1 cellular context compared by ENCODE assay signal in genomic region chr19:35828694-35829301, GRCh38.
A peak's percentile ranks its signal among the peaks of the same experiment; 100 is the strongest.
TF ChIP-seq lines count a peak whose summit lies in the region.

No MANE protein-coding gene starts in this region.

TF ChIP-seq in HepG2, 621 proteins besides CTCF, POLR2A, EP300 and RAD21 (continued from another document and continues in another):
- TF ChIP-seq CSRNP2 (CRISPR knock-in tag; conservative IDR thresholded peaks at IDR 0.05; ENCODE audit: low read depth) (0 out of 2 replicates have a peak, but pooled peaks have one; percentile 54), SIX1 (CRISPR knock-in tag; IDR thresholded peaks at IDR 0.05; ENCODE audit: borderline replicate concordance) (0 out of 2 replicates have a peak, but pooled peaks have one; percentile 47), E2F1 (CRISPR knock-in tag; IDR thresholded peaks at IDR 0.05) (no peak), ZNF674 (CRISPR knock-in tag; IDR thresholded peaks at IDR 0.05; ENCODE audit: low read depth) (no peak), ZNF256 (CRISPR knock-in tag; conservative IDR thresholded peaks at IDR 0.05) (peak; percentile 95; the same call in 1 of the 2 replicates), MTF1 (CRISPR knock-in tag; IDR thresholded peaks at IDR 0.05) (peak; percentile 85; the same call in 1 of the 2 replicates), ZNF143 (CRISPR knock-in tag; IDR thresholded peaks at IDR 0.05) (no peak), TOPORS (CRISPR knock-in tag; IDR thresholded peaks at IDR 0.05) (0 out of 2 replicates have a peak, but pooled peaks have one; percentile 58), ZNF616 (CRISPR knock-in tag; IDR thresholded peaks at IDR 0.05; ENCODE audit: low read depth) (peak; percentile 93; the same call in 1 of the 2 replicates), YEATS4 (CRISPR knock-in tag; IDR thresholded peaks at IDR 0.05; ENCODE audit: borderline replicate concordance) (0 out of 2 replicates have a peak, but pooled peaks have one; percentile 36), ZNF589 (CRISPR knock-in tag; conservative IDR thresholded peaks at IDR 0.05) (peak; percentile 96), ZNF264 (CRISPR knock-in tag; IDR thresholded peaks at IDR 0.05) (peak; percentile 85), HOXD1 (CRISPR knock-in tag; IDR thresholded peaks at IDR 0.05) (peak; percentile 76), ZNF652 (CRISPR knock-in tag; IDR thresholded peaks at IDR 0.05; ENCODE audit: borderline replicate concordance, low read depth) (peak; percentile 69), PAXIP1 (CRISPR knock-in tag; conservative IDR thresholded peaks at IDR 0.05) (0 out of 2 replicates have a peak, but pooled peaks have one; percentile 24), ZNF276 (CRISPR knock-in tag; IDR thresholded peaks at IDR 0.05; ENCODE audit: low read depth) (no peak), FOXP1 (IDR thresholded peaks at IDR 0.05) (no peak), FOXP1 (CRISPR knock-in tag; IDR thresholded peaks at IDR 0.05) (peak; percentile 38; the same call in 1 of the 2 replicates), ZNF354B (CRISPR knock-in tag; IDR thresholded peaks at IDR 0.05) (no peak), GRHL1 (CRISPR knock-in tag; conservative IDR thresholded peaks at IDR 0.05) (no peak; the same call in 1 of the 2 replicates), NPAS2 (CRISPR knock-in tag; IDR thresholded peaks at IDR 0.05; ENCODE audit: borderline replicate concordance) (no peak), ZNF225 (CRISPR knock-in tag; IDR thresholded peaks at IDR 0.05) (peak; percentile 85; the same call in 1 of the 2 replicates), KDM4B (CRISPR knock-in tag; IDR thresholded peaks at IDR 0.05) (peak; percentile 94; the same call in 1 of the 2 replicates), ZNF407 (CRISPR knock-in tag; IDR thresholded peaks at IDR 0.05; ENCODE audit: not compliant biosample characterization) (peak; percentile 94), CREM (IDR thresholded peaks at IDR 0.05) (no peak), CREM (CRISPR knock-in tag; IDR thresholded peaks at IDR 0.05) (no peak), ZBTB3 (CRISPR knock-in tag; IDR thresholded peaks at IDR 0.05; ENCODE audit: borderline replicate concordance, low read depth) (no peak), TMF1 (CRISPR knock-in tag; IDR thresholded peaks at IDR 0.05; ENCODE audit: low read depth) (peak; percentile 96), FOSL2 (CRISPR knock-in tag; IDR thresholded peaks at IDR 0.05) (peak; percentile 78), ZNF253 (CRISPR knock-in tag; IDR thresholded peaks at IDR 0.05; ENCODE audit: borderline replicate concordance) (peak; percentile 83; the same call in 1 of the 2 replicates), GATAD1 (CRISPR knock-in tag; IDR thresholded peaks at IDR 0.05) (peak; percentile 81), DRAP1 (CRISPR knock-in tag; IDR thresholded peaks at IDR 0.05) (peak; percentile 75), EEA1 (CRISPR knock-in tag; IDR thresholded peaks at IDR 0.05; ENCODE audit: borderline replicate concordance) (peak; percentile 95; the same call in 1 of the 2 replicates), HDAC6 (IDR thresholded peaks at IDR 0.05; ENCODE audit: low read depth, low read length) (no peak), GATAD2A (CRISPR knock-in tag; IDR thresholded peaks at IDR 0.05) (peak; percentile 62), ZNF124 (CRISPR knock-in tag; IDR thresholded peaks at IDR 0.05) (peak; percentile 94), ZNF724P (CRISPR knock-in tag; IDR thresholded peaks at IDR 0.05; ENCODE audit: borderline replicate concordance) (peak; percentile 44; the same call in 1 of the 2 replicates), TFDP2 (CRISPR knock-in tag; IDR thresholded peaks at IDR 0.05) (peak; percentile 46; the same call in 1 of the 2 replicates)
